ENCODE assay signal across 13 cellular contexts in genomic region chr3:119235151-119235550, GRCh38. TPM values are rescaled to one million over a fixed set of nuclear protein-coding genes. Genes with fewer than 3 reads are reported as not detected.
A peak's percentile ranks its signal among the peaks of the same experiment; 100 is the strongest.
DNase-seq lines count a peak whose midpoint lies in the region; ATAC-seq, FAIRE-seq and TF ChIP-seq lines count a peak whose summit lies in the region.
"Had no signal": no experiment of that assay in that cellular context is flagged by ENCODE, and none has a peak within 500 bp of the region (broad histone marks: within the 10 kb centered on the region; RNA-seq: fewer than 3 reads in every experiment).

No MANE protein-coding gene starts in this region.

- H3K27me3 ChIP-seq in keratinocyte (ENCODE audit: control insufficient read depth, extremely low read depth, insufficient read depth, low read length) (no peaks in the 10 kb centered on the region), vagina (no peaks in the 10 kb centered on the region)

- H3K4me3 ChIP-seq in AG09309 (ENCODE audit: control insufficient read depth, low read depth, low read length) (no peak overlapping the region), keratinocyte (ENCODE audit: control insufficient read depth in 2 of 3, extremely low read depth in 1 of 3, insufficient read depth in 2 of 3, low read depth in 1 of 3, low read length in 3 of 3) (peak overlapping the region in 1 of 3 experiments; percentile 26), vagina (no peak overlapping the region)

- H3K27ac ChIP-seq in keratinocyte (ENCODE audit: control insufficient read depth, insufficient read depth, low read length) (peak overlapping the region; percentile 58), vagina (no peak overlapping the region)

- peak overlapping the region; percentile 4 for H3K27ac Mint-ChIP-seq in activated T-helper 2 cell treated with anti-CD3 and anti-CD28 coated beads, Interferon-gamma antibody, Interleukin-2, Interleukin-4, amounts not matched to agents 10 μg/mL and 5 μg/mL and 100 μg/mL, durations not matched to agents 14 hours and 24 hours and 36 hours

- DNase-seq in AG09309 (ENCODE audit: low read depth) (peak; percentile 42), GM18507 (ENCODE audit: extremely low spot score, insufficient read length, low read depth) (no peak), keratinocyte (ENCODE audit: low read depth, low spot score) (peak; percentile 40), H4 (ENCODE audit: low spot score) (no peak), vagina (ENCODE audit: extremely low spot score in 2 of 2) (no peak), NCI-H2227 treated with DMSO at 0.1 percent for 48 hours (lab: John Stamatoyannopoulos, UW) (no peak)
- DNase-seq in activated T-helper 2 cell treated with anti-CD3 and anti-CD28 coated beads, Interferon-gamma antibody, Interleukin-2, Interleukin-4, amounts not matched to agents 10 μg/mL and 5 μg/mL and 100 μg/mL, durations not matched to agents 14 hours and 24 hours and 36 hours (ENCODE audit: low spot score), result no peak
- DNase-seq: activated CD4-positive, CD25-positive, alpha-beta regulatory T cell treated with anti-CD3 and anti-CD28 coated beads, Interleukin-2, amount 50 U/mL, for 72 hours; islet precursor cell; NCI-H2081 treated with DMSO at 0.1 percent for 48 hours; stimulated activated CD4-positive, alpha-beta T cell treated with anti-CD3 and anti-CD28 coated beads, Interleukin-15, amount 100 ng/mL, for 24 hours had no signal

- H4K20me1 ChIP-seq in keratinocyte (ENCODE audit: control insufficient read depth, extremely low read depth, insufficient read depth, low read length), result no peaks in the 10 kb centered on the region

- H3K27me3 Mint-ChIP-seq in activated T-helper 2 cell treated with anti-CD3 and anti-CD28 coated beads, Interferon-gamma antibody, Interleukin-2, Interleukin-4, amounts not matched to agents 10 μg/mL and 5 μg/mL and 100 μg/mL, durations not matched to agents 14 hours and 24 hours and 36 hours (ENCODE audit: low read depth), result no peaks in the 10 kb centered on the region

- peaks cover 41% of the 10 kb centered on the region for H3K4me1 Mint-ChIP-seq in activated T-helper 2 cell treated with anti-CD3 and anti-CD28 coated beads, Interferon-gamma antibody, Interleukin-2, Interleukin-4, amounts not matched to agents 10 μg/mL and 5 μg/mL and 100 μg/mL, durations not matched to agents 14 hours and 24 hours and 36 hours (ENCODE audit: low read depth)

- no peaks in the 10 kb centered on the region for H3K9me3 ChIP-seq in keratinocyte (ENCODE audit: control insufficient read depth, low read depth, low read length)
- H3K9me3 ChIP-seq in vagina, result no peaks in the 10 kb centered on the region

- H3K4me2 ChIP-seq in keratinocyte (ENCODE audit: control insufficient read depth, extremely low read depth, insufficient read depth, low read depth, low read length), result peak overlapping the region; percentile 57

- TF ChIP-seq CTCF in AG09309 (IDR thresholded peaks at IDR 0.05; ENCODE audit: control insufficient read depth, insufficient read depth, low read depth, low read length, missing control alignments) (no peak), keratinocyte (optimal IDR thresholded peaks at IDR 0.05 in 1 of 3, IDR thresholded peaks at IDR 0.05 in 1 of 3, conservative IDR thresholded peaks at IDR 0.05 in 1 of 3; ENCODE audit: extremely low read depth in 1 of 3, insufficient read depth in 2 of 3, low read length in 3 of 3) (no peak), vagina (IDR thresholded peaks at IDR 0.05) (no peak)

- peaks cover 55% of the 10 kb centered on the region for H3K36me3 Mint-ChIP-seq in activated T-helper 2 cell treated with anti-CD3 and anti-CD28 coated beads, Interferon-gamma antibody, Interleukin-2, Interleukin-4, amounts not matched to agents 10 μg/mL and 5 μg/mL and 100 μg/mL, durations not matched to agents 14 hours and 24 hours and 36 hours (ENCODE audit: low read depth)

- no peak for ATAC-seq in GM21576 (IDR thresholded peaks at IDR 0.05; ENCODE audit: unreplicated experiment)
- ATAC-seq: Panc1 had no signal

- dilution Hi-C loops in keratinocyte (cut with MboI; ENCODE audit: extremely low pct_ligation_motif_present, low sequenced_read_pairs), result no loop called here

- no peak overlapping the region for H3K4me3 Mint-ChIP-seq in activated T-helper 2 cell treated with anti-CD3 and anti-CD28 coated beads, Interferon-gamma antibody, Interleukin-2, Interleukin-4, amounts not matched to agents 10 μg/mL and 5 μg/mL and 100 μg/mL, durations not matched to agents 14 hours and 24 hours and 36 hours (ENCODE audit: low read depth)

- peaks cover 22% of the 10 kb centered on the region for H3K4me1 ChIP-seq in keratinocyte (ENCODE audit: control insufficient read depth, extremely low read depth, insufficient read depth, low read length)
- peaks cover 31% of the 10 kb centered on the region for H3K4me1 ChIP-seq in vagina

- peak; percentile 35 for FAIRE-seq in GM18507 (lab: Jason Lieb, UNC)
- peak; percentile 76 for FAIRE-seq in keratinocyte (lab: Jason Lieb, UNC)

- peak overlapping the region; percentile 41 for H2AFZ ChIP-seq in keratinocyte (ENCODE audit: control insufficient read depth, low read length)

- H3K9me3 Mint-ChIP-seq in activated T-helper 2 cell treated with anti-CD3 and anti-CD28 coated beads, Interferon-gamma antibody, Interleukin-2, Interleukin-4, amounts not matched to agents 10 μg/mL and 5 μg/mL and 100 μg/mL, durations not matched to agents 14 hours and 24 hours and 36 hours, result no peaks in the 10 kb centered on the region

- peaks cover 49% of the 10 kb centered on the region for H3K79me2 ChIP-seq in keratinocyte (ENCODE audit: control insufficient read depth, insufficient read depth, low read length)

- no peak overlapping the region for H3K9ac ChIP-seq in keratinocyte (ENCODE audit: control insufficient read depth, extremely low read depth, insufficient read depth, low read length)

- H3K36me3 ChIP-seq in keratinocyte (ENCODE audit: control insufficient read depth in 2 of 2, extremely low read depth in 1 of 2, insufficient read depth in 2 of 2, low read length in 2 of 2), result peaks cover 9 to 13% of the 10 kb centered on the region in 2 experiments
- H3K36me3 ChIP-seq in vagina, result peaks cover 4 to 36% of the 10 kb centered on the region in 2 donors

- no peak for TF ChIP-seq POLR2A in vagina (IDR thresholded peaks at IDR 0.05)

- no peaks in the 10 kb centered on the region for H3K9me1 ChIP-seq in keratinocyte (ENCODE audit: control insufficient read depth, extremely low read depth, insufficient read depth, low read length)

- intact Hi-C loops in activated T-helper 2 cell treated with anti-CD3 and anti-CD28 coated beads, Interferon-gamma antibody, Interleukin-2, Interleukin-4, amounts not matched to agents 10 μg/mL and 5 μg/mL and 100 μg/mL, durations not matched to agents 14 hours and 24 hours and 36 hours (cut with micrococcal nuclease), result no loop called here
- intact Hi-C loops in vagina (cut with DNase I), result no loop called here

RNA-seq across cellular contexts. Expression of gene B4GALT4, which starts 5.5 kb away (rescaled TPM):
- 17.2 and 20.1 TPM in 2 replicates for total RNA-seq in activated T-helper 2 cell treated with anti-CD3 and anti-CD28 coated beads, Interferon-gamma antibody, Interleukin-2, Interleukin-4, amounts not matched to agents 10 μg/mL and 5 μg/mL and 100 μg/mL, durations not matched to agents 14 hours and 24 hours and 36 hours
- 26.0 to 43.3 TPM (median 29.4 TPM) in 3 replicates for polyA plus RNA-seq in keratinocyte
- 77.7 TPM for polyA plus RNA-seq in keratinocyte (2011; ENCODE audit: low read depth)
- polyA plus RNA-seq in keratinocyte (2011; cell fraction: cytosol; rRNA removed), result 17.5 and 19.2 TPM in 2 replicates
- 33.1 and 43.3 TPM in 2 replicates for polyA plus RNA-seq in keratinocyte (2011; cell fraction: nucleus; rRNA removed)
- polyA plus RNA-seq in keratinocyte (2012; ENCODE audit: low replicate concordance), result 23.0 and 33.6 TPM in 2 replicates
- 11.9 to 23.7 TPM (median 22.4 TPM) in 3 replicates for polyA minus RNA-seq in keratinocyte
- polyA minus RNA-seq in keratinocyte (2011; cell fraction: cytosol; rRNA and poly(A)+ RNA removed), result 23.2 TPM
- polyA minus RNA-seq in keratinocyte (2011; cell fraction: nucleus; rRNA and poly(A)+ RNA removed), result 13.4 and 22.0 TPM in 2 replicates
- total RNA-seq in H4 (2014; rRNA removed; shearing (Covaris generic)), result 25.3 and 30.5 TPM in 2 replicates
- 12.0 TPM for total RNA-seq in vagina

RNA-seq across cellular contexts. Expression of gene ARHGAP31, which starts 59.0 kb away (rescaled TPM):
- 13.2 and 14.0 TPM in 2 replicates for total RNA-seq in activated T-helper 2 cell treated with anti-CD3 and anti-CD28 coated beads, Interferon-gamma antibody, Interleukin-2, Interleukin-4, amounts not matched to agents 10 μg/mL and 5 μg/mL and 100 μg/mL, durations not matched to agents 14 hours and 24 hours and 36 hours
- 3.0 to 4.8 TPM (median 3.5 TPM) in 3 replicates for polyA plus RNA-seq in keratinocyte
- polyA plus RNA-seq in keratinocyte (2011; ENCODE audit: low read depth), result 0.52 TPM
- 2.6 and 3.2 TPM in 2 replicates for polyA plus RNA-seq in keratinocyte (2011; cell fraction: cytosol; rRNA removed)
- polyA plus RNA-seq in keratinocyte (2011; cell fraction: nucleus; rRNA removed), result 3.0 and 4.8 TPM in 2 replicates
- polyA plus RNA-seq in keratinocyte (2012; ENCODE audit: low replicate concordance), result 0.76 and 2.4 TPM in 2 replicates
- polyA minus RNA-seq in keratinocyte, result 3.8 to 8.6 TPM (median 4.3 TPM) in 3 replicates
- polyA minus RNA-seq in keratinocyte (2011; cell fraction: cytosol; rRNA and poly(A)+ RNA removed), result 3.3 TPM
- 3.0 and 6.6 TPM in 2 replicates for polyA minus RNA-seq in keratinocyte (2011; cell fraction: nucleus; rRNA and poly(A)+ RNA removed)
- 4.5 and 6.9 TPM in 2 replicates for total RNA-seq in H4 (2014; rRNA removed; shearing (Covaris generic))
- 13.0 TPM for total RNA-seq in vagina

Comparison
In these comparisons a context has a peak if more than half of its experiments do, and no peak if none do; other contexts are left out.
1. DNase-seq: peak in AG09309 (single experiment) and keratinocyte (single experiment); none in GM18507 (single experiment), activated T-helper 2 cell treated with anti-CD3 and anti-CD28 coated beads, Interferon-gamma antibody, Interleukin-2, Interleukin-4, amounts not matched to agents 10 μg/mL and 5 μg/mL and 100 μg/mL, durations not matched to agents 14 hours and 24 hours and 36 hours (single experiment), H4 (single experiment), vagina (0 of 2) and NCI-H2227 treated with DMSO at 0.1 percent for 48 hours (single experiment).